In genomic region chr3:24368605-24369004, GRCh38 we compare ENCODE assay signal across 29 cellular contexts.
"Had no signal": no experiment of that assay in that cellular context is flagged by ENCODE, and none has a peak within 500 bp of the region (broad histone marks: within the 10 kb centered on the region; RNA-seq: fewer than 3 reads in every experiment).

No MANE protein-coding gene starts in this region.

- ATAC-seq: activated naive CD8-positive, alpha-beta T cell treated with anti-CD3 and anti-CD28 coated beads, Interleukin-2, amount 50 U/mL, for 24 hours; activated T-cell treated with anti-CD3 and anti-CD28 coated beads, Interleukin-2, amount 50 U/mL, for 72 hours; effector memory CD8-positive, alpha-beta T cell; gastroesophageal sphincter; heart right ventricle; WTC11 had no signal

- H3K36me3 ChIP-seq: adrenal gland, brain microvascular endothelial cell, esophagus squamous epithelium, gastroesophageal sphincter, heart right ventricle had no signal

- FAIRE-seq: astrocyte, bronchial epithelial cell had no signal

- DNase-seq: activated CD4-positive, alpha-beta memory T cell treated with anti-CD3 and anti-CD28 coated beads, Interleukin-2, amount 10 ng/mL, durations not matched to agents 7 days and 5 days; activated CD4-positive, alpha-beta T cell treated with anti-CD3 and anti-CD28 coated beads for 1 hour; activated CD4-positive, alpha-beta T cell treated with anti-CD3 and anti-CD28 coated beads for 4 hours; activated CD4-positive, alpha-beta T cell treated with anti-CD3 and anti-CD28 coated beads, Interleukin-2, amount 10 ng/mL, durations not matched to agents 7 days and 5 days; activated CD4-positive, alpha-beta T cell treated with anti-CD3 and anti-CD28 coated beads, Interleukin-2, amount 50 U/mL, for 4 hours; activated CD8-positive, alpha-beta memory T cell treated with anti-CD3 and anti-CD28 coated beads, Interleukin-2, amount 50 U/mL, for 48 hours; activated effector memory CD4-positive, alpha-beta T cell treated with Interleukin-2 at 50 U/mL for 16 hours; activated naive CD4-positive, alpha-beta T cell treated with anti-CD3 and anti-CD28 coated beads for 36 hours; activated naive CD8-positive, alpha-beta T cell treated with anti-CD3 and anti-CD28 coated beads for 36 hours; activated naive CD8-positive, alpha-beta T cell treated with anti-CD3 and anti-CD28 coated beads, Interleukin-2, amount 50 U/mL, for 24 hours; activated T-cell treated with anti-CD3 and anti-CD28 coated beads for 4 hours; activated T-cell treated with anti-CD3 and anti-CD28 coated beads, Interleukin-2, amount 50 U/mL, for 24 hours; activated T-cell treated with anti-CD3 and anti-CD28 coated beads, Interleukin-2, amount 50 U/mL, for 72 hours; adrenal gland; amygdala; brain microvascular endothelial cell; effector CD4-positive, alpha-beta T cell; effector memory CD8-positive, alpha-beta T cell; erythroblast; esophagus squamous epithelium; foreskin melanocyte; heart right ventricle; T-helper 2 cell had no signal

- H3K9me3 ChIP-seq: adrenal gland, esophagus squamous epithelium, gastroesophageal sphincter, heart right ventricle had no signal

- H3K27ac ChIP-seq: adrenal gland, brain microvascular endothelial cell, coronary artery, heart right ventricle, VCaP had no signal

- H3K27me3 ChIP-seq: adrenal gland, brain microvascular endothelial cell, gastroesophageal sphincter, heart right ventricle had no signal

- H3K4me3 ChIP-seq: adrenal gland, coronary artery, esophagus squamous epithelium, gastroesophageal sphincter, heart right ventricle had no signal
